ENCODE assay signal across 11 cellular contexts in genomic region chr16:71626858-71627213, GRCh38. TPM values are rescaled to one million over a fixed set of nuclear protein-coding genes. Genes with fewer than 3 reads are reported as not detected.
DNase-seq lines count a peak whose midpoint lies in the region; ATAC-seq, FAIRE-seq and TF ChIP-seq lines count a peak whose summit lies in the region.
"Had no signal": no experiment of that assay in that cellular context is flagged by ENCODE, and none has a peak within 500 bp of the region (broad histone marks: within the 10 kb centered on the region; RNA-seq: fewer than 3 reads in every experiment).

No MANE protein-coding gene starts in this region.

- RAD21 ChIA-PET in GM12878 (lab: Charles Lee; ENCODE audit: unreplicated experiment) = no interaction called here

- ATAC-seq in GM12878 (peak; percentile 62), omental fat pad (ENCODE audit: low FRiP score) (no peak)
- ATAC-seq in stimulated activated memory B cell treated with anti-CD40 and anti-IgM and Interleukin-4, amounts not matched to agents 10 μg/mL and 1 μg/mL and 100 μg/mL, for 72 hours = no peak

- in situ Hi-C loops in GM12878 (cut with MboI) = no loop called here

- H3K27ac Mint-ChIP-seq in T-helper 2 cell treated with Interferon-gamma antibody and Interleukin-4, amounts not matched to agents 5 μg/mL and 100 μg/mL, for 36 hours = no peak overlapping the region
- no peak overlapping the region for H3K27ac Mint-ChIP-seq in stimulated activated memory B cell treated with anti-CD40 and anti-IgM and Interleukin-4, amounts not matched to agents 10 μg/mL and 1 μg/mL and 100 μg/mL, for 72 hours

- no peaks in the 10 kb centered on the region for H3K36me3 Mint-ChIP-seq in T-helper 2 cell treated with Interferon-gamma antibody and Interleukin-4, amounts not matched to agents 5 μg/mL and 100 μg/mL, for 36 hours (ENCODE audit: low read depth)
- H3K36me3 Mint-ChIP-seq in stimulated activated memory B cell treated with anti-CD40 and anti-IgM and Interleukin-4, amounts not matched to agents 10 μg/mL and 1 μg/mL and 100 μg/mL, for 72 hours = no peaks in the 10 kb centered on the region

- DNase-seq in T-helper 2 cell treated with Interferon-gamma antibody and Interleukin-4, amounts not matched to agents 5 μg/mL and 100 μg/mL, for 36 hours (ENCODE audit: low spot score) = no peak
- DNase-seq in T-helper 2 cell (no peak), GM12878 (ENCODE audit: low read depth, low spot score) (no peak), kidney tubule cell (ENCODE audit: low spot score) (peak; percentile 56), omental fat pad (ENCODE audit: low spot score) (no peak), OCI-M1 (lab: John Stamatoyannopoulos, UW) (no peak)
- no peak for DNase-seq in activated naive CD4-positive, alpha-beta T cell treated with Interleukin-2 at 50 U/mL for 16 hours
- DNase-seq: T-helper 9 cell had no signal

- no peak for TF ChIP-seq EP300 in GM12878 (IDR thresholded peaks at IDR 0.05; ENCODE audit: borderline replicate concordance in 1 of 2, control insufficient read depth in 1 of 2, low read depth in 2 of 2, low read length in 2 of 2)

- TF ChIP-seq POLR2A in GM12878 (IDR thresholded peaks at IDR 0.05; ENCODE audit: low read depth, low read length) = no peak

- TF ChIP-seq CTCF in GM12878 (IDR thresholded peaks at IDR 0.05 in 2 of 3, conservative IDR thresholded peaks at IDR 0.05 in 1 of 3; ENCODE audit: control insufficient read depth in 2 of 3, extremely low read depth in 1 of 3, insufficient read depth in 1 of 3, low read depth in 3 of 3, low read length in 3 of 3) (no peak), omental fat pad (IDR thresholded peaks at IDR 0.05) (no peak)

- peaks cover 5% of the 10 kb centered on the region; the same call in 1 of the 2 replicates for H3K4me1 ChIP-seq in GM12878 (ENCODE audit: control insufficient read depth, insufficient read depth, low read length)

- H3K4me3 Mint-ChIP-seq in T-helper 2 cell treated with Interferon-gamma antibody and Interleukin-4, amounts not matched to agents 5 μg/mL and 100 μg/mL, for 36 hours = peak overlapping the region; percentile 35
- peak overlapping the region; percentile 65 for H3K4me3 Mint-ChIP-seq in stimulated activated memory B cell treated with anti-CD40 and anti-IgM and Interleukin-4, amounts not matched to agents 10 μg/mL and 1 μg/mL and 100 μg/mL, for 72 hours

- SMC1A ChIA-PET in GM12878 (lab: Charles Lee; ENCODE audit: uncharacterized antibody, unreplicated experiment) = no interaction called here

- POLR2A ChIA-PET in GM12878 (lab: Charles Lee) = no interaction called here

- H3K9me3 Mint-ChIP-seq in T-helper 2 cell treated with Interferon-gamma antibody and Interleukin-4, amounts not matched to agents 5 μg/mL and 100 μg/mL, for 36 hours = no peaks in the 10 kb centered on the region
- H3K9me3 Mint-ChIP-seq in stimulated activated memory B cell treated with anti-CD40 and anti-IgM and Interleukin-4, amounts not matched to agents 10 μg/mL and 1 μg/mL and 100 μg/mL, for 72 hours = peaks cover 3% of the 10 kb centered on the region

- H3K27ac ChIP-seq in GM12878 (ENCODE audit: control insufficient read depth, insufficient read depth) = no peak overlapping the region

- peak overlapping the region; percentile 90 for H3K4me2 ChIP-seq in GM12878 (ENCODE audit: control insufficient read depth, insufficient read depth)

- intact Hi-C loops in GM12878 (cut with micrococcal nuclease; ENCODE audit: unreplicated experiment) = no loop called here

- no peaks in the 10 kb centered on the region for H3K9me3 ChIP-seq in GM12878 (replicated peaks; ENCODE audit: control insufficient read depth, insufficient read depth, low read length)

- H3K27me3 ChIP-seq in GM12878 (replicated peaks in 1 of 2; ENCODE audit: control insufficient read depth in 2 of 2, insufficient read depth in 2 of 2, low read length in 1 of 2) = no peaks in the 10 kb centered on the region; a peak in 1 of 4 replicates

- no peaks in the 10 kb centered on the region for H3K79me2 ChIP-seq in GM12878 (ENCODE audit: control insufficient read depth, insufficient read depth, low read length)

- no TSS peak for BruUV-seq in GM12878 (replicated peaks; lab: Mats Ljungman, UMichigan)

- peak overlapping the region; percentile 77 for H2AFZ ChIP-seq in GM12878 (ENCODE audit: control insufficient read depth, low read depth, low read length)

- H3K4me3 ChIP-seq in GM12878 = peak overlapping the region; percentile 62

- no peaks in the 10 kb centered on the region for H3K36me3 ChIP-seq in GM12878 (ENCODE audit: control insufficient read depth in 2 of 2, insufficient read depth in 2 of 2, low read length in 1 of 2)

- WGBS in GM12878 (ENCODE audit: insufficient coverage, insufficient replicate concordance, low lambda C conversion rate, missing lambda C conversion rate) = 49% methylated on average over 5 of the region's 13 CpGs

- no peaks in the 10 kb centered on the region for H4K20me1 ChIP-seq in GM12878 (ENCODE audit: control insufficient read depth, insufficient read depth)

- H3K4me1 Mint-ChIP-seq in T-helper 2 cell treated with Interferon-gamma antibody and Interleukin-4, amounts not matched to agents 5 μg/mL and 100 μg/mL, for 36 hours (ENCODE audit: low read depth) = peaks cover 9% of the 10 kb centered on the region
- peaks cover 6% of the 10 kb centered on the region for H3K4me1 Mint-ChIP-seq in stimulated activated memory B cell treated with anti-CD40 and anti-IgM and Interleukin-4, amounts not matched to agents 10 μg/mL and 1 μg/mL and 100 μg/mL, for 72 hours

- H3K9ac ChIP-seq in GM12878 (ENCODE audit: control insufficient read depth, insufficient read depth, low read length) = peak overlapping the region; percentile 35; the same call in 1 of the 2 replicates

- CTCF ChIA-PET in GM12878 (lab: Yijun Ruan, JAX) = no interaction called here

- no peak for TF ChIP-seq RAD21 in GM12878 (IDR thresholded peaks at IDR 0.05; ENCODE audit: insufficient read depth, low read depth, low read length)

- peaks cover 25% of the 10 kb centered on the region for H3K27me3 Mint-ChIP-seq in T-helper 2 cell treated with Interferon-gamma antibody and Interleukin-4, amounts not matched to agents 5 μg/mL and 100 μg/mL, for 36 hours (ENCODE audit: low read depth)
- H3K27me3 Mint-ChIP-seq in stimulated activated memory B cell treated with anti-CD40 and anti-IgM and Interleukin-4, amounts not matched to agents 10 μg/mL and 1 μg/mL and 100 μg/mL, for 72 hours = no peaks in the 10 kb centered on the region

- FAIRE-seq in GM12878 (lab: Jason Lieb, UNC) = no peak
- FAIRE-seq: endothelial cell of umbilical vein had no signal

RNA-seq across cellular contexts. Expression of gene MARVELD3, which starts 0.9 kb away (rescaled TPM):
- not detected in 2 replicates for total RNA-seq in GM12878 (2013; cell fraction: nucleolus; rRNA removed)
- not detected in 2 replicates for total RNA-seq in GM12878 (2014; rRNA removed)
- 0.09 TPM in 1 of 2 replicates, not detected in the other for total RNA-seq in GM12878 (2014; rRNA removed; fragmentation: Illumina TruSeq; extraction: Trizol)
- total RNA-seq in GM12878 (2021) = not detected in 2 replicates
- not detected for polyA plus RNA-seq in GM12878 (2011; ENCODE audit: low read depth)
- not detected in 2 replicates for polyA plus RNA-seq in GM12878 (2011; rRNA removed)
- polyA plus RNA-seq in GM12878 (2011; cell fraction: cytosol; rRNA removed) = not detected in 2 replicates
- not detected in 2 replicates for polyA plus RNA-seq in GM12878 (2011; cell fraction: nucleus; rRNA removed)
- 0.04 TPM in 1 of 2 replicates, not detected in the other for polyA plus RNA-seq in GM12878 (2012)
- polyA plus RNA-seq in GM12878 (2014; fragmentation: Illumina TruSeq; extraction: Trizol) = 0.03 TPM in 1 of 2 replicates, not detected in the other
- under 1 TPM; 0.09 to 0.10 TPM for polyA plus RNA-seq in GM12878 (2014; fragmentation: Nextera tagmentation; extraction: Ambion mirVana)
- polyA plus RNA-seq in GM12878 (2014; rRNA removed) = 0.09 TPM in 1 of 2 replicates, not detected in the other
- under 1 TPM; 0.15 to 0.18 TPM for polyA plus RNA-seq in GM12878 (2016; fragmentation: Nextera tagmentation; extraction: Ambion mirVana)
- not detected in 2 replicates for polyA minus RNA-seq in GM12878 (2011; rRNA and poly(A)+ RNA removed)
- not detected in 2 replicates for polyA minus RNA-seq in GM12878 (2011; cell fraction: cytosol; rRNA and poly(A)+ RNA removed)
- not detected in 2 replicates for polyA minus RNA-seq in GM12878 (2011; cell fraction: nucleus; rRNA and poly(A)+ RNA removed)
- not detected for total RNA-seq in omental fat pad
- total RNA-seq: endothelial cell of umbilical vein had no signal
- polyA plus RNA-seq: AG04450, endothelial cell of umbilical vein had no signal

RNA-seq across cellular contexts. Expression of gene TAT, which starts 49.9 kb away (rescaled TPM):
- total RNA-seq in GM12878 (2013; cell fraction: nucleolus; rRNA removed) = not detected in 2 replicates
- 0.05 TPM in 1 of 2 replicates, not detected in the other for total RNA-seq in GM12878 (2014; rRNA removed)
- total RNA-seq in GM12878 (2014; rRNA removed; fragmentation: Illumina TruSeq; extraction: Trizol) = 0.04 TPM in 1 of 2 replicates, not detected in the other
- total RNA-seq in GM12878 (2021) = 0.44 and 0.51 TPM in 2 replicates
- polyA plus RNA-seq in GM12878 (2011; ENCODE audit: low read depth) = not detected
- not detected in 2 replicates for polyA plus RNA-seq in GM12878 (2011; rRNA removed)
- polyA plus RNA-seq in GM12878 (2011; cell fraction: cytosol; rRNA removed) = not detected in 2 replicates
- not detected in 2 replicates for polyA plus RNA-seq in GM12878 (2011; cell fraction: nucleus; rRNA removed)
- 0.05 and 0.06 TPM in 2 replicates for polyA plus RNA-seq in GM12878 (2012)
- polyA plus RNA-seq in GM12878 (2014; fragmentation: Illumina TruSeq; extraction: Trizol) = 0.01 TPM in 1 of 2 replicates, not detected in the other
- polyA plus RNA-seq in GM12878 (2014; fragmentation: Nextera tagmentation; extraction: Ambion mirVana) = under 1 TPM; 0.06 to 0.11 TPM
- not detected in 2 replicates for polyA plus RNA-seq in GM12878 (2014; rRNA removed)
- polyA plus RNA-seq in GM12878 (2016; fragmentation: Nextera tagmentation; extraction: Ambion mirVana) = under 1 TPM in 1 of 2 experiments, not detected in 1; 0.19 TPM
- polyA minus RNA-seq in GM12878 (2011; rRNA and poly(A)+ RNA removed) = not detected in 2 replicates
- not detected in 2 replicates for polyA minus RNA-seq in GM12878 (2011; cell fraction: cytosol; rRNA and poly(A)+ RNA removed)
- not detected in 2 replicates for polyA minus RNA-seq in GM12878 (2011; cell fraction: nucleus; rRNA and poly(A)+ RNA removed)
- total RNA-seq in omental fat pad = under 1 TPM in 1 of 4 donors, not detected in 3; 0.19 TPM
- total RNA-seq: endothelial cell of umbilical vein had no signal
- polyA plus RNA-seq: AG04450, endothelial cell of umbilical vein had no signal
